ENCODE assay signal across 1 cellular context in genomic region chrX:118974908-118975671, GRCh38.
A peak's percentile ranks its signal among the peaks of the same experiment; 100 is the strongest.
TF ChIP-seq lines count a peak whose summit lies in the region.

No MANE protein-coding gene starts in this region.

TF ChIP-seq in K562, 482 proteins besides CTCF, POLR2A, EP300 and RAD21 (continued from another document and continues in another):
- TF ChIP-seq TFAP4 (CRISPR knock-in tag; IDR thresholded peaks at IDR 0.05; ENCODE audit: borderline replicate concordance) (peak; percentile 79), PTBP1 (IDR thresholded peaks at IDR 0.05; ENCODE audit: low read depth, low read length) (no peak), ZNF121 (CRISPR knock-in tag; conservative IDR thresholded peaks at IDR 0.05) (no peak), HEY1 (CRISPR knock-in tag; IDR thresholded peaks at IDR 0.05; ENCODE audit: borderline replicate concordance) (no peak), RFX7 (CRISPR knock-in tag; IDR thresholded peaks at IDR 0.05) (no peak), GATAD2B (IDR thresholded peaks at IDR 0.05; ENCODE audit: borderline replicate concordance) (no peak), XRCC4 (IDR thresholded peaks at IDR 0.05; ENCODE audit: extremely low read depth, insufficient read depth, insufficient read length) (no peak), POLR3A (IDR thresholded peaks at IDR 0.05; ENCODE audit: borderline replicate concordance, extremely low read depth, insufficient read depth, insufficient read length) (no peak), ZC3H11A (IDR thresholded peaks at IDR 0.05; ENCODE audit: low read depth, low read length) (no peak), MYC (IDR thresholded peaks at IDR 0.05; ENCODE audit: low read depth, low read length) (no peak), MYC (CRISPR knock-in tag; IDR thresholded peaks at IDR 0.05; ENCODE audit: borderline replicate concordance, low read depth) (no peak), NCOA4 (IDR thresholded peaks at IDR 0.05; ENCODE audit: partially characterized antibody) (no peak), PATZ1 (CRISPR knock-in tag; IDR thresholded peaks at IDR 0.05; ENCODE audit: borderline replicate concordance) (no peak), CREM (IDR thresholded peaks at IDR 0.05; ENCODE audit: low read depth) (no peak), THRB (CRISPR knock-in tag; conservative IDR thresholded peaks at IDR 0.05) (no peak), ZKSCAN1 (IDR thresholded peaks at IDR 0.05; ENCODE audit: low read depth, low read length) (no peak), CXXC5 (CRISPR knock-in tag; IDR thresholded peaks at IDR 0.05) (peak; percentile 34; the same call in 1 of the 2 replicates), NBN (IDR thresholded peaks at IDR 0.05; ENCODE audit: low read depth) (no peak), ZNF551 (CRISPR knock-in tag; IDR thresholded peaks at IDR 0.05) (no peak), AFF4 (CRISPR knock-in tag; IDR thresholded peaks at IDR 0.05) (no peak), NRF1 (conservative IDR thresholded peaks at IDR 0.05 in 1 of 2, IDR thresholded peaks at IDR 0.05 in 1 of 2) (peak in 1 of 2 experiments; percentile 24; a peak in 1 of 4 replicates), ZNF274 (IDR thresholded peaks at IDR 0.05; ENCODE audit: borderline replicate concordance, low read depth, low read length) (no peak), HNRNPLL (IDR thresholded peaks at IDR 0.05; ENCODE audit: low read depth, low read length, poor library complexity, severe bottlenecking) (peak; percentile 41), ZNF431 (CRISPR knock-in tag; IDR thresholded peaks at IDR 0.05) (0 out of 2 replicates have a peak, but pooled peaks have one; percentile 20), ZBTB49 (CRISPR knock-in tag; IDR thresholded peaks at IDR 0.05; ENCODE audit: borderline replicate concordance) (no peak), PBX2 (CRISPR knock-in tag; IDR thresholded peaks at IDR 0.05; ENCODE audit: low read depth) (no peak), PBX2 (tag; conservative IDR thresholded peaks at IDR 0.05; ENCODE audit: low read depth) (no peak), ZC3H8 (IDR thresholded peaks at IDR 0.05) (no peak), ZNF592 (IDR thresholded peaks at IDR 0.05) (peak; percentile 31; the same call in 1 of the 2 replicates), POLR2G (IDR thresholded peaks at IDR 0.05; ENCODE audit: low read depth, low read length) (peak; percentile 79), ZNF324 (CRISPR knock-in tag; IDR thresholded peaks at IDR 0.05) (no peak), FOS (IDR thresholded peaks at IDR 0.05; ENCODE audit: extremely low read depth, insufficient read length) (no peak), ZNF561 (CRISPR knock-in tag; conservative IDR thresholded peaks at IDR 0.05) (no peak), ARID3B (CRISPR knock-in tag; IDR thresholded peaks at IDR 0.05; ENCODE audit: borderline replicate concordance) (no peak), STAT5A (IDR thresholded peaks at IDR 0.05; ENCODE audit: borderline replicate concordance, low read length) (no peak), ZFX (CRISPR knock-in tag; IDR thresholded peaks at IDR 0.05) (peak; percentile 73), HMBOX1 (IDR thresholded peaks at IDR 0.05) (no peak), PHF8 (IDR thresholded peaks at IDR 0.05; ENCODE audit: borderline replicate concordance, low read length) (peak; percentile 23; the same call in 1 of the 2 replicates), SIRT6 (IDR thresholded peaks at IDR 0.05; ENCODE audit: low read depth, low read length) (no peak), ZNF146 (CRISPR knock-in tag; IDR thresholded peaks at IDR 0.05; ENCODE audit: unreplicated experiment) (no peak), NONO (IDR thresholded peaks at IDR 0.05; ENCODE audit: low read depth in 2 of 2, low read length in 1 of 2) (peak in 1 of 2 experiments; percentile 56; a peak in 2 of 4 replicates), ZNF212 (CRISPR knock-in tag; IDR thresholded peaks at IDR 0.05) (no peak), BRCA1 (IDR thresholded peaks at IDR 0.05) (no peak), BRCA1 (CRISPR knock-in tag; IDR thresholded peaks at IDR 0.05) (no peak)
